In the genomic region with DNA sequence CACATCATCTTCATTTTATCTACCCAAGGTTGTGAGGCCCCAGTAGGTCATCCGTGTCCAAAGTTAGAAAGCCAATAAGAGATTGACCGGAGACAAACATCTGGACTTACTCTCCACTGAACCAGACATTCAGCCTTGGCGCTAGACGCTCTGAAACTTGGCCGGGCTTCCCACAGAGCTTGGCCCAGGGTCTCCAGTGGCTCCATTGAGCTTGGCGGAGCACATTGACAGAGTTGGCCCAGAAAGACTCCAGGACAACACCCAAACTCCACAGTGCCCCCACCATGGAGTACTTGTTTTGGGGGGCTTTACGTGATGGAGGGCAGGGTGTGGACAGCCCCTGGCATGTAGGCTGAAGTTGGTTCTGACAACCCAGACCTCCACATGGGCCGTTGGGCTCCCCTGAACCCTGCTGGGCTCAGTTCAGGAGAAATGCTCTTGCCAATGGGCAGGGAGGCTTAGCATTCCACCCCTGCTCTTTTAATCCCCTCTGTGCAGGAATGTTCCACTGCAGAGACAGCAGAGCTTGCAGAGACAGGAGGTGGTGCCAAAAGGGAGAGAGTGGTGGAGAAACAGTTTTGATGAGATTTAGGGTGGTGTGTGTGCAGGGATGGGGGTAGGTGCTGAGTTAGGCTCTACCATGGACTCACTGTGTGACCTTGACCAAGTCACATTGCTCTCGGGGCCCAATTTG, we compare ENCODE assay signal across 20 cellular contexts.
A peak's percentile ranks its signal among the peaks of the same experiment; 100 is the strongest.
DNase-seq lines count a peak whose midpoint lies in the region; ATAC-seq, FAIRE-seq and TF ChIP-seq lines count a peak whose summit lies in the region.
"Had no signal": no experiment of that assay in that cellular context is flagged by ENCODE, and none has a peak within 500 bp of the region (broad histone marks: within the 10 kb centered on the region; RNA-seq: fewer than 3 reads in every experiment).

No MANE protein-coding gene starts in this region.

- no peak overlapping the region for H2AFZ ChIP-seq in trophoblast cell (ENCODE audit: insufficient read depth, low read length, poor library complexity)
- H2AFZ ChIP-seq in SK-N-SH (ENCODE audit: low read depth), result no peak overlapping the region
- H2AFZ ChIP-seq: parathyroid adenoma had no signal

- no peaks in the 10 kb centered on the region for H3K9me2 ChIP-seq in SK-N-SH

- peak overlapping the region; percentile 44 for H2BK5ac ChIP-seq in trophoblast cell (ENCODE audit: low read depth, low read length, poor library complexity)

- peak overlapping the region; percentile 5 for H4K8ac ChIP-seq in trophoblast cell (ENCODE audit: low read depth, low read length)

- H2BK12ac ChIP-seq in trophoblast cell (ENCODE audit: low read length), result peak overlapping the region; percentile 68

- H3K18ac ChIP-seq in trophoblast cell (ENCODE audit: low read length), result peak overlapping the region; percentile 8

- TF ChIP-seq CTCF in body of pancreas (IDR thresholded peaks at IDR 0.05) (no peak), heart right ventricle (IDR thresholded peaks at IDR 0.05) (no peak), tibial artery (IDR thresholded peaks at IDR 0.05) (no peak), SK-N-SH (IDR thresholded peaks at IDR 0.05) (no peak)

- no peak for FAIRE-seq in H54 (lab: Jason Lieb, UNC)
- FAIRE-seq: G401.6 had no signal

- ATAC-seq in body of pancreas (peak; percentile 47), heart right ventricle (peak; percentile 75 to 91 (median 84))
- ATAC-seq: activated T-helper 17 cell treated with anti-CD3 and anti-CD28 coated beads, Interleukin-2, amount 50 U/mL, for 72 hours had no signal

- peak overlapping the region; percentile 20 for H3K14ac ChIP-seq in trophoblast cell (ENCODE audit: low read length)

- H3F3A ChIP-seq in SK-N-SH (replicated peaks; ENCODE audit: insufficient read depth), result peaks cover 11% of the 10 kb centered on the region

- TF ChIP-seq RAD21 in SK-N-SH (IDR thresholded peaks at IDR 0.05; ENCODE audit: low read length), result no peak

- no peaks in the 10 kb centered on the region for H3K4me1 ChIP-seq in body of pancreas
- peaks cover 0 to 26% (median 21%) of the 10 kb centered on the region in 9 donors for H3K4me1 ChIP-seq in heart right ventricle
- peaks cover 14 to 30% of the 10 kb centered on the region in 2 experiments for H3K4me1 ChIP-seq in trophoblast cell (ENCODE audit: control insufficient read depth in 1 of 2, insufficient read depth in 2 of 2, low read length in 2 of 2)
- peaks cover 0 to 24% (median 0%) of the 10 kb centered on the region in 4 donors for H3K4me1 ChIP-seq in tibial artery
- no peaks in the 10 kb centered on the region for H3K4me1 ChIP-seq in SK-N-SH (ENCODE audit: control insufficient read depth in 1 of 2, insufficient read depth in 2 of 2, low read depth in 1 of 2, low read length in 1 of 2)
- H3K4me1 ChIP-seq: parathyroid adenoma had no signal

- peaks cover 29% of the 10 kb centered on the region for H3K79me1 ChIP-seq in trophoblast cell (ENCODE audit: low read length)

- POLR2A ChIA-PET in SK-N-SH (lab: Yijun Ruan, JAX), result no interaction called here

- H3K23ac ChIP-seq in trophoblast cell (ENCODE audit: low read length), result no peak overlapping the region

- H2BK120ac ChIP-seq in trophoblast cell (ENCODE audit: insufficient read depth, low read length, poor library complexity), result peak overlapping the region; percentile 55

- no peaks in the 10 kb centered on the region for H3K79me2 ChIP-seq in trophoblast cell (ENCODE audit: control insufficient read depth, insufficient read depth, low read length, poor library complexity)
- no peaks in the 10 kb centered on the region for H3K79me2 ChIP-seq in SK-N-SH (ENCODE audit: insufficient read depth)
- H3K79me2 ChIP-seq: parathyroid adenoma had no signal

- H3K36me3 ChIP-seq in body of pancreas (replicated peaks in 1 of 2; ENCODE audit: insufficient read depth in 1 of 2, low read depth in 2 of 2), result no peaks in the 10 kb centered on the region
- H3K36me3 ChIP-seq in heart right ventricle, result no peaks in the 10 kb centered on the region
- no peaks in the 10 kb centered on the region for H3K36me3 ChIP-seq in trophoblast cell (ENCODE audit: control insufficient read depth in 1 of 2, insufficient read depth in 2 of 2, low read length in 2 of 2)
- no peaks in the 10 kb centered on the region for H3K36me3 ChIP-seq in tibial artery
- H3K36me3 ChIP-seq in SK-N-SH (replicated peaks in 1 of 2; ENCODE audit: control insufficient read depth in 1 of 2, insufficient read depth in 2 of 2, low read length in 1 of 2), result no peaks in the 10 kb centered on the region

- peak overlapping the region; percentile 27 for H2AK5ac ChIP-seq in trophoblast cell (ENCODE audit: low read length)

- H3K27ac ChIP-seq in body of pancreas (no peak overlapping the region), heart right ventricle (peak overlapping the region in 8 of 10 donors; percentile 28 to 80 (median 56)), trophoblast cell (ENCODE audit: low read depth, low read length) (peak overlapping the region; percentile 92), tibial artery (peak overlapping the region in 1 of 2 donors; percentile 41), SK-N-SH (ENCODE audit: low read depth in 2 of 2, low read length in 1 of 2) (no peak overlapping the region)
- H3K27ac ChIP-seq: foreskin keratinocyte, parathyroid adenoma had no signal

- CTCF ChIA-PET in SK-N-SH (lab: Yijun Ruan, JAX), result interaction anchor here (1.3 kb wide), 1 partner anchor 39 kb away, joined by 3 read pairs; no protein-coding TSS in a partner anchor

- no peak overlapping the region for H4K12ac ChIP-seq in trophoblast cell (ENCODE audit: low read depth, low read length)

- H3K9ac ChIP-seq in trophoblast cell (ENCODE audit: low read length), result no peak overlapping the region
- H3K9ac ChIP-seq in SK-N-SH, result no peak overlapping the region
- H3K9ac ChIP-seq: parathyroid adenoma had no signal

- no peak for TF ChIP-seq EP300 in SK-N-SH (IDR thresholded peaks at IDR 0.05; ENCODE audit: borderline replicate concordance in 1 of 2, low read depth in 1 of 2, low read length in 1 of 2)

- H3K9me3 ChIP-seq in body of pancreas, result no peaks in the 10 kb centered on the region
- peaks cover 0 to 17% (median 6%) of the 10 kb centered on the region in 11 donors for H3K9me3 ChIP-seq in heart right ventricle
- H3K9me3 ChIP-seq in trophoblast cell (ENCODE audit: insufficient read depth, low read depth, low read length), result no peaks in the 10 kb centered on the region
- peaks cover 0 to 4% (median 0%) of the 10 kb centered on the region in 3 donors for H3K9me3 ChIP-seq in tibial artery
- H3K9me3 ChIP-seq in SK-N-SH, result no peaks in the 10 kb centered on the region

- H3K4me3 ChIP-seq in body of pancreas (no peak overlapping the region), heart right ventricle (no peak overlapping the region), trophoblast cell (ENCODE audit: low read depth, low read length) (no peak overlapping the region), tibial artery (no peak overlapping the region), SK-N-SH (ENCODE audit: low read depth in 2 of 2, low read length in 1 of 2) (no peak overlapping the region)
- H3K4me3 ChIP-seq: smooth muscle cell had no signal

- H4K20me1 ChIP-seq in SK-N-SH (ENCODE audit: insufficient read depth), result no peaks in the 10 kb centered on the region

- peak overlapping the region; percentile 8 for H3K4ac ChIP-seq in trophoblast cell (ENCODE audit: low read depth, low read length)

- peak in 2 of 4 donors; percentile 26 to 34 for DNase-seq in body of pancreas
- DNase-seq in heart right ventricle, result peak; percentile 61 to 70
- no peak for DNase-seq in trophoblast cell
- DNase-seq in tibial artery, result peak; percentile 72 to 83
- DNase-seq in ureter (ENCODE audit: low spot score), result no peak
- DNase-seq in SK-N-SH, result no peak
- DNase-seq in GOT3 (lab: John Stamatoyannopoulos, UW), result no peak
- DNase-seq in H54 (ENCODE audit: insufficient read length, low spot score), result no peak
- DNase-seq: activated CD4-positive, alpha-beta T cell treated with anti-CD3 and anti-CD28 coated beads, Interleukin-2, amount 10 ng/mL, durations not matched to agents 24 days and 14 days; activated naive CD8-positive, alpha-beta T cell treated with anti-CD3 and anti-CD28 coated beads for 36 hours; DMS 273 treated with DMSO at 0.1 percent for 48 hours; HFFc6; NCI-H2171 treated with DMSO at 0.1 percent for 48 hours; SHP77; stimulated activated CD4-positive, alpha-beta T cell treated with anti-CD3 and anti-CD28 coated beads, Interleukin-4, amount 100 ng/mL, for 24 hours had no signal

- H3K4me2 ChIP-seq in trophoblast cell (ENCODE audit: low read length), result no peak overlapping the region
- H3K4me2 ChIP-seq in SK-N-SH, result no peak overlapping the region

- intact Hi-C loops in body of pancreas (cut with DNase I) (no loop called here), heart right ventricle (cut with DNase I) (loop anchor here in 1 of 10 donors (5.0 kb wide), 1 partner anchor 167 kb away; no protein-coding TSS in a partner anchor), tibial artery (cut with DNase I; ENCODE audit: low total_unique reads) (no loop called here)

- TF ChIP-seq POLR2A in body of pancreas (IDR thresholded peaks at IDR 0.05) (no peak), H54 (IDR thresholded peaks at IDR 0.05; ENCODE audit: low read depth, low read length) (no peak)

- H4K91ac ChIP-seq in trophoblast cell (ENCODE audit: low read depth, low read length), result peak overlapping the region; percentile 62

- WGBS in body of pancreas, 2 donors, result 55 to 61% methylated on average over 3 to 9 of the region's 9 CpGs
- WGBS in heart right ventricle, 2 donors, result 69 to 78% methylated on average over 9 of the region's 9 CpGs
- no CpG with 5 or more reads among the region's 9 CpGs for WGBS in trophoblast cell (ENCODE audit: extremely low coverage, insufficient coverage, insufficient read length)
- 78% methylated on average over 8 of the region's 9 CpGs for WGBS in SK-N-SH (ENCODE audit: low lambda C conversion rate)

- H3K27me3 ChIP-seq in body of pancreas (no peaks in the 10 kb centered on the region), heart right ventricle (no peaks in the 10 kb centered on the region), trophoblast cell (ENCODE audit: insufficient read depth, low read length) (no peaks in the 10 kb centered on the region), tibial artery (no peaks in the 10 kb centered on the region), SK-N-SH (ENCODE audit: insufficient read depth) (no peaks in the 10 kb centered on the region)
- H3K27me3 ChIP-seq: foreskin keratinocyte had no signal

TF ChIP-seq in SK-N-SH, 30 proteins besides CTCF, POLR2A, EP300 and RAD21:
- TF ChIP-seq NFIC (IDR thresholded peaks at IDR 0.05; ENCODE audit: borderline replicate concordance), result no peak
- no peak for TF ChIP-seq TAF1 (IDR thresholded peaks at IDR 0.05; ENCODE audit: borderline replicate concordance, low read depth, low read length)
- TF ChIP-seq CHD2 (IDR thresholded peaks at IDR 0.05; ENCODE audit: low read length, partially characterized antibody), result no peak

Comparison
In these comparisons a context has a peak if more than half of its experiments do, and no peak if none do; other contexts are left out.
1. DNase-seq: peak in heart right ventricle (2 of 2) and tibial artery (2 of 2); none in trophoblast cell (0 of 2), ureter (single experiment), SK-N-SH (single experiment), GOT3 (single experiment) and H54 (single experiment).
2. H3K27ac ChIP-seq: peak in heart right ventricle (8 of 10) and trophoblast cell (single experiment); none in body of pancreas (0 of 4) and SK-N-SH (0 of 2).